25 cellular contexts compared by ENCODE assay signal in genomic region chr11:13302440-13302958, GRCh38. TPM values are rescaled to one million over a fixed set of nuclear protein-coding genes. Genes with fewer than 3 reads are reported as not detected.
A peak's percentile ranks its signal among the peaks of the same experiment; 100 is the strongest.
DNase-seq lines count a peak whose midpoint lies in the region; ATAC-seq and TF ChIP-seq lines count a peak whose summit lies in the region.
"Had no signal": no experiment of that assay in that cellular context is flagged by ENCODE, and none has a peak within 500 bp of the region (broad histone marks: within the 10 kb centered on the region; RNA-seq: fewer than 3 reads in every experiment).

No MANE protein-coding gene starts in this region.

- CTCF ChIA-PET in activated CD8-positive, alpha-beta T cell treated with anti-CD3 and anti-CD28 coated beads for 36 hours (lab: Charles Lee): interaction anchor here (0.5 to 2.6 kb wide), 7 partner anchors 13 to 1460 kb away, joined by 3 to 12 read pairs (median 3); no protein-coding TSS in a partner anchor
- CTCF ChIA-PET in activated CD8-positive, alpha-beta T cell treated with anti-CD3 and anti-CD28 coated beads, Interleukin-2, amount 10 ng/mL, durations not matched to agents 7 days and 5 days (lab: Charles Lee): interaction anchor here (0.9 to 2.9 kb wide), 3 partner anchors 16 to 32 kb away, joined by 3 to 17 read pairs (median 3); no protein-coding TSS in a partner anchor
- CTCF ChIA-PET in T-cell (lab: Charles Lee): interaction anchor here in 1 of 2 donors (1.2 kb wide), 1 partner anchor 46 kb away, joined by 3 read pairs; no protein-coding TSS in a partner anchor

- peaks cover 18% of the 10 kb centered on the region for H3K4me1 Mint-ChIP-seq in activated CD8-positive, alpha-beta T cell treated with anti-CD3 and anti-CD28 coated beads for 36 hours (ENCODE audit: low read depth)
- H3K4me1 Mint-ChIP-seq in activated CD8-positive, alpha-beta T cell treated with anti-CD3 and anti-CD28 coated beads, Interleukin-2, amount 10 ng/mL, durations not matched to agents 7 days and 5 days (ENCODE audit: low read depth): peaks cover 36% of the 10 kb centered on the region
- H3K4me1 Mint-ChIP-seq in T-cell: peaks cover 8 to 69% (median 8%) of the 10 kb centered on the region in 3 donors

- no peaks in the 10 kb centered on the region for H3K36me3 ChIP-seq in lower lobe of right lung
- H3K36me3 ChIP-seq in upper lobe of right lung: no peaks in the 10 kb centered on the region
- H3K36me3 ChIP-seq: brain microvascular endothelial cell, right lobe of liver, suprapubic skin had no signal

- no peaks in the 10 kb centered on the region for H3K27me3 Mint-ChIP-seq in activated CD8-positive, alpha-beta T cell treated with anti-CD3 and anti-CD28 coated beads for 36 hours
- no peaks in the 10 kb centered on the region for H3K27me3 Mint-ChIP-seq in activated CD8-positive, alpha-beta T cell treated with anti-CD3 and anti-CD28 coated beads, Interleukin-2, amount 10 ng/mL, durations not matched to agents 7 days and 5 days (ENCODE audit: low read depth)
- H3K27me3 Mint-ChIP-seq in T-cell: no peaks in the 10 kb centered on the region
- H3K27me3 Mint-ChIP-seq: stimulated activated naive B cell treated with anti-CD40 and anti-IgM and Interleukin-4, amounts not matched to agents 10 μg/mL and 1 μg/mL and 100 μg/mL, for 72 hours had no signal

- no peak for TF ChIP-seq CTCF in activated CD8-positive, alpha-beta T cell treated with anti-CD3 and anti-CD28 coated beads for 36 hours (IDR thresholded peaks at IDR 0.05)
- TF ChIP-seq CTCF in lower lobe of right lung (IDR thresholded peaks at IDR 0.05) (no peak), upper lobe of right lung (IDR thresholded peaks at IDR 0.05) (no peak)

- H3K4me1 ChIP-seq in lower lobe of right lung: peaks cover 70% of the 10 kb centered on the region
- peaks cover 65% of the 10 kb centered on the region for H3K4me1 ChIP-seq in upper lobe of right lung

- H3K4me3 Mint-ChIP-seq in activated CD8-positive, alpha-beta T cell treated with anti-CD3 and anti-CD28 coated beads for 36 hours: no peak overlapping the region
- H3K4me3 Mint-ChIP-seq in activated CD8-positive, alpha-beta T cell treated with anti-CD3 and anti-CD28 coated beads, Interleukin-2, amount 10 ng/mL, durations not matched to agents 7 days and 5 days: no peak overlapping the region
- peak overlapping the region in 1 of 3 donors; percentile 60 for H3K4me3 Mint-ChIP-seq in T-cell
- H3K4me3 Mint-ChIP-seq: stimulated activated naive B cell treated with anti-CD40 and anti-IgM and Interleukin-4, amounts not matched to agents 10 μg/mL and 1 μg/mL and 100 μg/mL, for 72 hours had no signal

- H3K27ac Mint-ChIP-seq in activated CD8-positive, alpha-beta T cell treated with anti-CD3 and anti-CD28 coated beads for 36 hours: peak overlapping the region; percentile 11
- H3K27ac Mint-ChIP-seq in activated CD8-positive, alpha-beta T cell treated with anti-CD3 and anti-CD28 coated beads, Interleukin-2, amount 10 ng/mL, durations not matched to agents 7 days and 5 days: no peak overlapping the region
- H3K27ac Mint-ChIP-seq in T-cell: peak overlapping the region; percentile 10 to 30
- H3K27ac Mint-ChIP-seq: IgD-negative memory B cell; stimulated activated naive B cell treated with anti-CD40 and anti-IgM and Interleukin-4, amounts not matched to agents 10 μg/mL and 1 μg/mL and 100 μg/mL, for 72 hours had no signal

- peaks cover 16% of the 10 kb centered on the region for H3K36me3 Mint-ChIP-seq in activated CD8-positive, alpha-beta T cell treated with anti-CD3 and anti-CD28 coated beads for 36 hours (ENCODE audit: low read depth)
- H3K36me3 Mint-ChIP-seq in activated CD8-positive, alpha-beta T cell treated with anti-CD3 and anti-CD28 coated beads, Interleukin-2, amount 10 ng/mL, durations not matched to agents 7 days and 5 days (ENCODE audit: low read depth): peaks cover 51% of the 10 kb centered on the region
- H3K36me3 Mint-ChIP-seq in T-cell: peaks cover 15% of the 10 kb centered on the region

- H3K4me3 ChIP-seq in lower lobe of right lung: no peak overlapping the region
- no peak overlapping the region for H3K4me3 ChIP-seq in upper lobe of right lung
- H3K4me3 ChIP-seq: right lobe of liver, SK-N-MC, suprapubic skin had no signal

- no peak for DNase-seq in activated CD8-positive, alpha-beta T cell treated with anti-CD3 and anti-CD28 coated beads for 36 hours
- no peak for DNase-seq in activated CD8-positive, alpha-beta T cell treated with anti-CD3 and anti-CD28 coated beads, Interleukin-2, amount 10 ng/mL, durations not matched to agents 7 days and 5 days
- DNase-seq in T-cell (no peak), lower lobe of right lung (peak; percentile 64), upper lobe of right lung (peak; percentile 75), AG08395 (ENCODE audit: low spot score) (no peak)
- no peak for DNase-seq in effector CD8-positive, alpha-beta T cell (lab: John Stamatoyannopoulos, UW)
- DNase-seq: activated gamma-delta T cell treated with Interleukin-2 at 50 U/mL for 16 hours; activated T-cell treated with anti-CD3 and anti-CD28 coated beads, Interleukin-2, amount 50 U/mL, for 1 hour; AML-193; brain microvascular endothelial cell; H7; mesenchymal stem cell; NCI-H1417; NCI-H2081; NCI-H446; right lobe of liver; stimulated activated CD4-positive, alpha-beta T cell treated with anti-CD3 and anti-CD28 coated beads, Interleukin-4, amount 100 ng/mL, for 4 hours; stimulated activated naive B cell treated with anti-CD40 and anti-IgM and Interleukin-4, amounts not matched to agents 10 μg/mL and 1 μg/mL and 100 μg/mL, for 72 hours; T-helper 2 cell had no signal

- H3K27me3 ChIP-seq in lower lobe of right lung (ENCODE audit: low read depth) (no peaks in the 10 kb centered on the region), upper lobe of right lung (no peaks in the 10 kb centered on the region)
- H3K27me3 ChIP-seq: brain microvascular endothelial cell, right lobe of liver, suprapubic skin had no signal

- peak overlapping the region; percentile 14 for H3K27ac ChIP-seq in lower lobe of right lung
- H3K27ac ChIP-seq in upper lobe of right lung: no peak overlapping the region
- H3K27ac ChIP-seq: brain microvascular endothelial cell, epithelial cell of prostate, right lobe of liver, SK-N-MC, suprapubic skin had no signal

- POLR2A ChIA-PET in activated CD8-positive, alpha-beta T cell treated with anti-CD3 and anti-CD28 coated beads for 36 hours (lab: Charles Lee): interaction anchor here (1.0 to 1.3 kb wide), 3 partner anchors 11 to 24 kb away, joined by 3 to 4 read pairs (median 4); no protein-coding TSS in a partner anchor
- POLR2A ChIA-PET in activated CD8-positive, alpha-beta T cell treated with anti-CD3 and anti-CD28 coated beads, Interleukin-2, amount 10 ng/mL, durations not matched to agents 7 days and 5 days (lab: Charles Lee): interaction anchor here (1.0 to 1.5 kb wide), 3 partner anchors 13 to 36 kb away, joined by 3 to 9 read pairs (median 6); no protein-coding TSS in a partner anchor
- POLR2A ChIA-PET in T-cell (lab: Charles Lee): no interaction called here

- H3K9me3 ChIP-seq in lower lobe of right lung (no peaks in the 10 kb centered on the region), upper lobe of right lung (no peaks in the 10 kb centered on the region)
- H3K9me3 ChIP-seq: right lobe of liver, suprapubic skin had no signal

- peaks cover 7% of the 10 kb centered on the region for H3K9me3 Mint-ChIP-seq in activated CD8-positive, alpha-beta T cell treated with anti-CD3 and anti-CD28 coated beads for 36 hours
- H3K9me3 Mint-ChIP-seq in activated CD8-positive, alpha-beta T cell treated with anti-CD3 and anti-CD28 coated beads, Interleukin-2, amount 10 ng/mL, durations not matched to agents 7 days and 5 days (ENCODE audit: insufficient read depth): peaks cover 3% of the 10 kb centered on the region
- no peaks in the 10 kb centered on the region for H3K9me3 Mint-ChIP-seq in T-cell

- no peak for ATAC-seq in activated CD8-positive, alpha-beta T cell treated with anti-CD3 and anti-CD28 coated beads for 36 hours
- no peak for ATAC-seq in activated CD8-positive, alpha-beta T cell treated with anti-CD3 and anti-CD28 coated beads, Interleukin-2, amount 10 ng/mL, durations not matched to agents 7 days and 5 days
- ATAC-seq in T-cell (replicated peaks in 1 of 4): no peak
- peak; percentile 23 to 48 for ATAC-seq in lower lobe of right lung
- ATAC-seq in upper lobe of right lung: peak; percentile 32
- no peak for ATAC-seq in esophagus mucosa
- ATAC-seq: right lobe of liver; stimulated activated naive B cell treated with anti-CD40 and anti-IgM and Interleukin-4, amounts not matched to agents 10 μg/mL and 1 μg/mL and 100 μg/mL, for 72 hours had no signal

- intact Hi-C loops in activated CD8-positive, alpha-beta T cell treated with anti-CD3 and anti-CD28 coated beads for 36 hours (cut with micrococcal nuclease): no loop called here
- intact Hi-C loops in lower lobe of right lung (cut with DNase I): no loop called here
- intact Hi-C loops in upper lobe of right lung (cut with DNase I): no loop called here

RNA-seq across cellular contexts. Expression of gene BMAL1, which starts 24.9 kb away (rescaled TPM):
- 10 to 100 TPM; 21.5 to 22.7 TPM for total RNA-seq in activated CD8-positive, alpha-beta T cell treated with anti-CD3 and anti-CD28 coated beads for 36 hours
- total RNA-seq in activated CD8-positive, alpha-beta T cell treated with anti-CD3 and anti-CD28 coated beads, Interleukin-2, amount 10 ng/mL, durations not matched to agents 7 days and 5 days: 10 to 100 TPM; 41.1 to 53.5 TPM
- 10 to 100 TPM; 67.9 to 99.2 (median 72.1) TPM for total RNA-seq in T-cell
- total RNA-seq in lower lobe of right lung: 25.2 TPM
- total RNA-seq in upper lobe of right lung: 18.8 TPM
- 10.6 TPM for total RNA-seq in esophagus mucosa

Comparison
In these comparisons a context has a peak if more than half of its experiments do, and no peak if none do; other contexts are left out.
1. ATAC-seq: peak in lower lobe of right lung (2 of 2) and upper lobe of right lung (single experiment); none in activated CD8-positive, alpha-beta T cell treated with anti-CD3 and anti-CD28 coated beads for 36 hours (single experiment), activated CD8-positive, alpha-beta T cell treated with anti-CD3 and anti-CD28 coated beads, Interleukin-2, amount 10 ng/mL, durations not matched to agents 7 days and 5 days (single experiment), T-cell (0 of 4) and esophagus mucosa (single experiment).
2. DNase-seq: peak in lower lobe of right lung (single experiment) and upper lobe of right lung (single experiment); none in activated CD8-positive, alpha-beta T cell treated with anti-CD3 and anti-CD28 coated beads for 36 hours (single experiment), activated CD8-positive, alpha-beta T cell treated with anti-CD3 and anti-CD28 coated beads, Interleukin-2, amount 10 ng/mL, durations not matched to agents 7 days and 5 days (single experiment), T-cell (0 of 34), effector CD8-positive, alpha-beta T cell (single experiment) and AG08395 (single experiment).
3. POLR2A ChIA-PET loops: an anchor here in activated CD8-positive, alpha-beta T cell treated with anti-CD3 and anti-CD28 coated beads for 36 hours (1.0 to 1.3 kb wide) and activated CD8-positive, alpha-beta T cell treated with anti-CD3 and anti-CD28 coated beads, Interleukin-2, amount 10 ng/mL, durations not matched to agents 7 days and 5 days (1.0 to 1.5 kb wide); none called in T-cell.